Comparison of ENCODE assay signal across 24 cellular contexts in the genomic region with DNA sequence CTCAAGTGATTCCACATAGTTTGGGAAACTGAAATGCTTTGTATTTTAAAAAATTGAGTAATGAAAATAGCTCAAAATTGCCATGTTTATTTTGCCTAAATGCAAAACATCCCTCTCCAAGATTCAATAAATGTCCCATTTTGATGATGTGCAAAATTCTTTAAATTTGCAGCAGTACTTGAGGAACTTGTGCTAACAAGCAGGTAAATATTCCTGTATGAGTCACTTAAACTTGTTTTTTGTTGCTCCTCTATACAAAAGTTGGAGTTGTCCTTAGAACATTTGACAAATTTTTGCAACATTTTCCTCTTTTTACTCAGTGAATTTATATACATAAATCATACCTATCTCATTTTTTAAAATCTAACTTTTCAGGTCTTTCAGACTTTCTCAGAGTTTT.
"Had no signal": no experiment of that assay in that cellular context is flagged by ENCODE, and none has a peak within 500 bp of the region (broad histone marks: within the 10 kb centered on the region; RNA-seq: fewer than 3 reads in every experiment).

No MANE protein-coding gene starts in this region.

- DNase-seq: islet precursor cell; left colon; left lung; lower lobe of right lung; mesendoderm; naive thymus-derived CD4-positive, alpha-beta T cell; ovary; right lobe of liver; stimulated activated CD4-positive, alpha-beta T cell treated with anti-CD3 and anti-CD28 coated beads, Interleukin-12 subunit alpha, Interleukin-12 subunit beta, amount 100 ng/mL, for 4 hours; stimulated activated CD4-positive, alpha-beta T cell treated with anti-CD3 and anti-CD28 coated beads, Interleukin-15, amount 100 ng/mL, for 24 hours; stimulated activated CD4-positive, alpha-beta T cell treated with anti-CD3 and anti-CD28 coated beads, Interleukin-2, amount 100 ng/mL, for 24 hours; stimulated activated CD4-positive, alpha-beta T cell treated with anti-CD3 and anti-CD28 coated beads, Interleukin-4, amount 100 ng/mL, for 1 hour; stimulated activated naive B cell treated with anti-CD40 and anti-IgM and Interleukin-4, amounts not matched to agents 10 μg/mL and 1 μg/mL and 100 μg/mL, for 72 hours; stimulated activated naive CD8-positive, alpha-beta T cell treated with anti-CD3 and anti-CD28 coated beads, Interleukin-15, Interleukin-2, amounts not matched to agents 100 U/mL and 50 U/mL, for 24 hours; stomach; testis; thyroid gland; transverse colon; upper lobe of left lung had no signal

- H3K4me1 ChIP-seq: left lung, lower lobe of right lung, right atrium auricular region, right lobe of liver, stomach, testis, thyroid gland, transverse colon, upper lobe of left lung, vagina had no signal

- H3K4me1 Mint-ChIP-seq: naive thymus-derived CD4-positive, alpha-beta T cell; stimulated activated naive B cell treated with anti-CD40 and anti-IgM and Interleukin-4, amounts not matched to agents 10 μg/mL and 1 μg/mL and 100 μg/mL, for 72 hours had no signal

- H3K4me3 Mint-ChIP-seq: mesothelial cell of epicardium; naive thymus-derived CD4-positive, alpha-beta T cell; natural killer cell treated with Interleukin-12 subunit alpha and Interleukin-12 subunit beta and Interleukin-15 and Interleukin-18, amount 100 ng/mL, for 72 hours; stimulated activated naive B cell treated with anti-CD40 and anti-IgM and Interleukin-4, amounts not matched to agents 10 μg/mL and 1 μg/mL and 100 μg/mL, for 72 hours had no signal

- H3K27ac Mint-ChIP-seq: mesothelial cell of epicardium; naive thymus-derived CD4-positive, alpha-beta T cell; natural killer cell treated with Interleukin-12 subunit alpha and Interleukin-12 subunit beta and Interleukin-15 and Interleukin-18, amount 100 ng/mL, for 72 hours; progenitor cell of endocrine pancreas; stimulated activated naive B cell treated with anti-CD40 and anti-IgM and Interleukin-4, amounts not matched to agents 10 μg/mL and 1 μg/mL and 100 μg/mL, for 72 hours had no signal

- H3K4me3 ChIP-seq: left lung, lower lobe of right lung, ovary, right atrium auricular region, right lobe of liver, stomach, testis, thyroid gland, transverse colon, upper lobe of left lung, vagina had no signal

- H3K36me3 Mint-ChIP-seq: mesothelial cell of epicardium; naive thymus-derived CD4-positive, alpha-beta T cell; stimulated activated naive B cell treated with anti-CD40 and anti-IgM and Interleukin-4, amounts not matched to agents 10 μg/mL and 1 μg/mL and 100 μg/mL, for 72 hours had no signal

- H3K27me3 ChIP-seq: left lung, ovary, right atrium auricular region, right lobe of liver, stomach, testis, thyroid gland, transverse colon, upper lobe of left lung, vagina had no signal

- H3K9me3 ChIP-seq: lower lobe of right lung, ovary, right lobe of liver, testis, thyroid gland, transverse colon, upper lobe of left lung, vagina had no signal

- H3K36me3 ChIP-seq: left lung, lower lobe of right lung, ovary, right atrium auricular region, right lobe of liver, stomach, thyroid gland, transverse colon, upper lobe of left lung, vagina had no signal

- H3K27ac ChIP-seq: left lung, lower lobe of right lung, ovary, right atrium auricular region, right lobe of liver, stomach, testis, thyroid gland, transverse colon, upper lobe of left lung, vagina had no signal

- H3K27me3 Mint-ChIP-seq: naive thymus-derived CD4-positive, alpha-beta T cell; natural killer cell treated with Interleukin-12 subunit alpha and Interleukin-12 subunit beta and Interleukin-15 and Interleukin-18, amount 100 ng/mL, for 72 hours; stimulated activated naive B cell treated with anti-CD40 and anti-IgM and Interleukin-4, amounts not matched to agents 10 μg/mL and 1 μg/mL and 100 μg/mL, for 72 hours had no signal
